Comparison of ENCODE assay signal across 8 cellular contexts in genomic region chr7:101814996-101815825, GRCh38. TPM values are rescaled to one million over a fixed set of nuclear protein-coding genes. Genes with fewer than 3 reads are reported as not detected.
DNase-seq lines count a peak whose midpoint lies in the region; ATAC-seq, FAIRE-seq and TF ChIP-seq lines count a peak whose summit lies in the region.

No MANE protein-coding gene starts in this region.

- peaks cover 48% of the 10 kb centered on the region for H3K79me2 ChIP-seq in K562 (ENCODE audit: control insufficient read depth, insufficient read depth, low read length)

- BruUV-seq in K562 (replicated peaks; lab: Mats Ljungman, UMichigan): no TSS peak

- POLR2A ChIA-PET in K562 (lab: Yijun Ruan, JAX): interaction anchor here (0.7 to 1.6 kb wide), 2 partner anchors 38 to 72 kb away, joined by 4 to 6 read pairs; no protein-coding TSS in a partner anchor

- ATAC-seq in GM19372 (IDR thresholded peaks at IDR 0.05; ENCODE audit: low read depth, unreplicated experiment) (peak; percentile 36), HG03571 (IDR thresholded peaks at IDR 0.05; ENCODE audit: unreplicated experiment) (peak; percentile 32), T-helper 17 cell (peak; percentile 60), K562 (peak; percentile 62), GM18873 (IDR thresholded peaks at IDR 0.05; ENCODE audit: low FRiP score, unreplicated experiment) (no peak)

- peak overlapping the region; percentile 93 to 97 (median 94) for H3K27ac ChIP-seq in BLaER1 treated with 17β-estradiol and CSF1 and Interleukin-3, amounts not matched to agents 10 nM and 100 nM
- peak overlapping the region; percentile 90 for H3K27ac ChIP-seq in K562 (ENCODE audit: extremely low read depth, low read depth, low read length)

- H3K4me1 Mint-ChIP-seq in T-helper 17 cell: peaks cover 19% of the 10 kb centered on the region

- intact Hi-C loops in K562 (cut with micrococcal nuclease): loop anchor here (2.0 to 5.0 kb wide), 8 partner anchors 73 to 422 kb away; no protein-coding TSS in a partner anchor

- H3K27me3 ChIP-seq in BLaER1 treated with 17β-estradiol and CSF1 and Interleukin-3, amounts not matched to agents 10 nM and 100 nM: peaks cover 0 to 4% (median 0%) of the 10 kb centered on the region in 11 experiments; a peak in 4 of 22 replicates
- no peaks in the 10 kb centered on the region for H3K27me3 ChIP-seq in K562 (ENCODE audit: control insufficient read depth in 2 of 2, insufficient read depth in 2 of 2, low read length in 2 of 2)

- peaks cover 0 to 6% (median 0%) of the 10 kb centered on the region in 11 experiments; a peak in 2 of 22 replicates for H3K36me3 ChIP-seq in BLaER1 treated with 17β-estradiol and CSF1 and Interleukin-3, amounts not matched to agents 10 nM and 100 nM
- peaks cover 11% of the 10 kb centered on the region; the same call in 1 of the 3 replicates for H3K36me3 ChIP-seq in K562 (ENCODE audit: control insufficient read depth, insufficient read depth, low read length)

- H4K20me1 ChIP-seq in BLaER1 treated with 17β-estradiol and CSF1 and Interleukin-3, amounts not matched to agents 10 nM and 100 nM: peaks cover 30 to 35% (median 35%) of the 10 kb centered on the region in 11 experiments; a peak in 20 of 22 replicates
- peaks cover 23% of the 10 kb centered on the region for H4K20me1 ChIP-seq in K562 (replicated peaks; ENCODE audit: control insufficient read depth, insufficient read depth, low read length)

- peak; percentile 5 to 26; a peak in 1 of 4 replicates for TF ChIP-seq RAD21 in K562 (CRISPR knock-in tag; conservative IDR thresholded peaks at IDR 0.05 in 1 of 2, IDR thresholded peaks at IDR 0.05 in 1 of 2)

- H3K36me3 Mint-ChIP-seq in T-helper 17 cell (ENCODE audit: low read depth): no peaks in the 10 kb centered on the region

- WGBS in K562 (ENCODE audit: insufficient coverage, low coverage, missing lambda C conversion rate): under 1% methylated on average over 47 of the region's 89 CpGs

- TF ChIP-seq POLR2A in K562 (conservative IDR thresholded peaks at IDR 0.05): peak; percentile 38

- H3K27me3 Mint-ChIP-seq in T-helper 17 cell: no peaks in the 10 kb centered on the region

- FAIRE-seq in K562 (lab: Jason Lieb, UNC): peak; percentile 26

- H3K9me1 ChIP-seq in K562 (ENCODE audit: control insufficient read depth, insufficient read depth, low read length): no peaks in the 10 kb centered on the region

- no peaks in the 10 kb centered on the region for H3K9me3 ChIP-seq in BLaER1 treated with 17β-estradiol and CSF1 and Interleukin-3, amounts not matched to agents 10 nM and 100 nM (replicated peaks in 1 of 11)
- no peaks in the 10 kb centered on the region for H3K9me3 ChIP-seq in T-helper 17 cell (ENCODE audit: control insufficient read depth, low read length, poor library complexity, severe bottlenecking)
- no peaks in the 10 kb centered on the region for H3K9me3 ChIP-seq in K562 (replicated peaks; ENCODE audit: control insufficient read depth, insufficient read depth, low read depth, low read length)

- in situ Hi-C loops in K562 (cut with MboI): loop anchor here (5.0 kb wide), 1 partner anchor 108 kb away; no protein-coding TSS in a partner anchor

- TF ChIP-seq CTCF in K562 (IDR thresholded peaks at IDR 0.05 in 2 of 3, conservative IDR thresholded peaks at IDR 0.05 in 1 of 3; ENCODE audit: insufficient read depth in 2 of 3, low read depth in 1 of 3, low read length in 3 of 3): peak in 2 of 3 experiments; percentile 60 to 83; a peak in 5 of 6 replicates

- peak overlapping the region; percentile 95 to 99 (median 96) for H3K9ac ChIP-seq in BLaER1 treated with 17β-estradiol and CSF1 and Interleukin-3, amounts not matched to agents 10 nM and 100 nM
- H3K9ac ChIP-seq in K562 (ENCODE audit: insufficient read depth in 1 of 2, low read depth in 2 of 2, low read length in 2 of 2): peak overlapping the region; percentile 82 to 96

- CTCF ChIA-PET in K562 (lab: Yijun Ruan, JAX; ENCODE audit: low intra/inter-chr PET ratio): interaction anchor here (1.0 to 2.8 kb wide), 3 partner anchors 126 to 272 kb away, joined by 3 to 39 read pairs (median 9); no protein-coding TSS in a partner anchor

- peak overlapping the region; percentile 95 for H3K4me3 Mint-ChIP-seq in T-helper 17 cell

- peak overlapping the region; percentile 71 for H3K27ac Mint-ChIP-seq in T-helper 17 cell

- H3K4me1 ChIP-seq in BLaER1 treated with 17β-estradiol and CSF1 and Interleukin-3, amounts not matched to agents 10 nM and 100 nM: peaks cover 22 to 44% (median 35%) of the 10 kb centered on the region in 10 experiments
- H3K4me1 ChIP-seq in K562 (replicated peaks in 1 of 2; ENCODE audit: control insufficient read depth in 2 of 2, insufficient read depth in 2 of 2, low read length in 2 of 2): peaks cover 27 to 29% of the 10 kb centered on the region in 2 experiments

- TF ChIP-seq EP300 in K562 (IDR thresholded peaks at IDR 0.05; ENCODE audit: low read length): no peak

- DNase-seq in T-helper 17 cell: peak; percentile 12 to 58 (median 56)
- DNase-seq in K562 (ENCODE audit: extremely low read depth in 1 of 4, low spot score in 3 of 4): peak; percentile 81 to 94 (median 92)
- DNase-seq in islet precursor cell: peak; percentile 57
- peak; percentile 34 to 49 (median 45) for DNase-seq in stimulated activated CD4-positive, alpha-beta T cell treated with anti-CD3 and anti-CD28 coated beads, Interleukin-12 subunit alpha, Interleukin-12 subunit beta, amount 100 ng/mL, for 48 hours (ENCODE audit: low read depth in 2 of 3, low spot score in 1 of 3)

- H2AFZ ChIP-seq in K562 (ENCODE audit: low read depth, low read length): peak overlapping the region; percentile 94

- peak overlapping the region; percentile 96 to 100 (median 98) for H3K4me3 ChIP-seq in BLaER1 treated with 17β-estradiol and CSF1 and Interleukin-3, amounts not matched to agents 10 nM and 100 nM
- H3K4me3 ChIP-seq in K562: peak overlapping the region; percentile 68

- H3K4me2 ChIP-seq in BLaER1 treated with 17β-estradiol and CSF1 and Interleukin-3, amounts not matched to agents 10 nM and 100 nM: peak overlapping the region; percentile 91 to 99 (median 98)
- peak overlapping the region; percentile 96 for H3K4me2 ChIP-seq in K562 (ENCODE audit: insufficient read depth, low read length)

TF ChIP-seq in K562, 482 proteins besides CTCF, POLR2A, EP300 and RAD21 (continues in another document):
- TF ChIP-seq, protein P1, sequence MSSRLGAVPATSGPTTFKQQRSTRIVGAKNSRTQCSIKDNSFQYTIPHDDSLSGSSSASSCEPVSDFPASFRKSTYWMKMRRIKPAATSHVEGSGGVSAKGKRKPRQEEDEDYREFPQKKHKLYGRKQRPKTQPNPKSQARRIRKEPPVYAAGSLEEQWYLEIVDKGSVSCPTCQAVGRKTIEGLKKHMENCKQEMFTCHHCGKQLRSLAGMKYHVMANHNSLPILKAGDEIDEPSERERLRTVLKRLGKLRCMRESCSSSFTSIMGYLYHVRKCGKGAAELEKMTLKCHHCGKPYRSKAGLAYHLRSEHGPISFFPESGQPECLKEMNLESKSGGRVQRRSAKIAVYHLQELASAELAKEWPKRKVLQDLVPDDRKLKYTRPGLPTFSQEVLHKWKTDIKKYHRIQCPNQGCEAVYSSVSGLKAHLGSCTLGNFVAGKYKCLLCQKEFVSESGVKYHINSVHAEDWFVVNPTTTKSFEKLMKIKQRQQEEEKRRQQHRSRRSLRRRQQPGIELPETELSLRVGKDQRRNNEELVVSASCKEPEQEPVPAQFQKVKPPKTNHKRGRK (tag; IDR thresholded peaks at IDR 0.05): no peak
- TF ChIP-seq CBX1 (IDR thresholded peaks at IDR 0.05; ENCODE audit: low read depth): no peak
- TF ChIP-seq SMAD4 (CRISPR knock-in tag; conservative IDR thresholded peaks at IDR 0.05): peak; percentile 40
- TF ChIP-seq ZNF431 (CRISPR knock-in tag; IDR thresholded peaks at IDR 0.05): 0 out of 2 replicates have a peak, but pooled peaks have one; percentile 16
- TF ChIP-seq JUNB (CRISPR knock-in tag; conservative IDR thresholded peaks at IDR 0.05): no peak
- no peak for TF ChIP-seq RFX5 (IDR thresholded peaks at IDR 0.05; ENCODE audit: low read depth, low read length)
- TF ChIP-seq, protein P2, sequence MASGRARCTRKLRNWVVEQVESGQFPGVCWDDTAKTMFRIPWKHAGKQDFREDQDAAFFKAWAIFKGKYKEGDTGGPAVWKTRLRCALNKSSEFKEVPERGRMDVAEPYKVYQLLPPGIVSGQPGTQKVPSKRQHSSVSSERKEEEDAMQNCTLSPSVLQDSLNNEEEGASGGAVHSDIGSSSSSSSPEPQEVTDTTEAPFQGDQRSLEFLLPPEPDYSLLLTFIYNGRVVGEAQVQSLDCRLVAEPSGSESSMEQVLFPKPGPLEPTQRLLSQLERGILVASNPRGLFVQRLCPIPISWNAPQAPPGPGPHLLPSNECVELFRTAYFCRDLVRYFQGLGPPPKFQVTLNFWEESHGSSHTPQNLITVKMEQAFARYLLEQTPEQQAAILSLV (tag; IDR thresholded peaks at IDR 0.05): no peak

RNA-seq across cellular contexts. Expression of gene CUX1, which starts 2.2 kb away (rescaled TPM):
- total RNA-seq in T-helper 17 cell: 10 to 100 TPM; 35.6 to 52.8 TPM
- total RNA-seq in K562 (2011; cell fraction: chromatin; rRNA removed; ENCODE audit: low replicate concordance): 271 and 342 TPM in 2 replicates
- total RNA-seq in K562 (2011; cell fraction: nucleolus; rRNA removed): 121 and 144 TPM in 2 replicates
- 169 and 178 TPM in 2 replicates for total RNA-seq in K562 (2011; cell fraction: nucleoplasm; rRNA removed)
- total RNA-seq in K562 (2014; rRNA removed): 25.2 and 34.2 TPM in 2 replicates
- total RNA-seq in K562 (2014; rRNA removed; fragmentation: Illumina TruSeq; extraction: Trizol): 33.0 and 41.3 TPM in 2 replicates
- 25.2 and 26.2 TPM in 2 replicates for total RNA-seq in K562 (2015; rRNA removed; fragmentation: Illumina TruSeq; extraction: Trizol)
- total RNA-seq in K562 (2021): 52.9 and 55.3 TPM in 2 replicates
- 9.6 and 13.0 TPM in 2 replicates for polyA plus RNA-seq in K562 (2011; rRNA removed)
- polyA plus RNA-seq in K562 (2011; cell fraction: cytosol; rRNA removed): 9.5 and 20.1 TPM in 2 replicates
- polyA plus RNA-seq in K562 (2011; cell fraction: nucleus; rRNA removed): 8.9 and 14.8 TPM in 2 replicates
- 27.5 and 61.2 TPM in 2 replicates for polyA plus RNA-seq in K562 (2012)
- 31.9 and 32.2 TPM in 2 replicates for polyA plus RNA-seq in K562 (2014; fragmentation: Illumina TruSeq; extraction: Trizol)
- polyA plus RNA-seq in K562 (2014; fragmentation: Nextera tagmentation; extraction: Ambion mirVana): 1 to 10 TPM; 3.6 to 6.7 TPM
- polyA plus RNA-seq in K562 (2014; rRNA removed): 21.4 and 24.7 TPM in 2 replicates
- 33.4 and 37.2 TPM in 2 replicates for polyA minus RNA-seq in K562 (2011; rRNA and poly(A)+ RNA removed)
- polyA minus RNA-seq in K562 (2011; cell fraction: cytosol; rRNA and poly(A)+ RNA removed): 13.4 and 20.4 TPM in 2 replicates
- 30.6 and 60.0 TPM in 2 replicates for polyA minus RNA-seq in K562 (2011; cell fraction: nucleus; rRNA and poly(A)+ RNA removed)
